8 cellular contexts compared by ENCODE assay signal in the genomic region with DNA sequence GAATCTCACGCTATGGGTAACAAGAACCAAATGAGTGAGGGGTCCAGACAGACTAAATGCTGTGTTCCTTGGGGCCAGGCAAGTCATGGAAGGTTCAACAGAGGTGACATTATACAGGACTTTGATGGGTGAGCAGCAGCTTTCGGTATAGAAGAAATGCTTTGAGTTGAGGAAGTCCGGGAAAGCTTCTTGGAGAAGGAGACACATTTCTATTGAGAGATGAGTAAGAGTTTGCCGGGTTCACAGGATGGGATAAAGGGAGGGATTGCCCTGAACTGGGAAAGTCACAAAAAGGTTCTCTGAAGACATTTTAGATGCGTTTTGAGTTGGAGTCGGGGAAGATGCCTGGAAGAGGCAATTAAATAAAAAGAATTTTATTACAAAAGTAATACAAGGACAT. TPM values are rescaled to one million over a fixed set of nuclear protein-coding genes. Genes with fewer than 3 reads are reported as not detected.
A peak's percentile ranks its signal among the peaks of the same experiment; 100 is the strongest.
DNase-seq lines count a peak whose midpoint lies in the region; ATAC-seq and TF ChIP-seq lines count a peak whose summit lies in the region.

No MANE protein-coding gene starts in this region.

- peak overlapping the region; percentile 69 to 90 (median 79) for H3K9ac ChIP-seq in skeletal muscle tissue (ENCODE audit: low read depth in 1 of 3, low read length in 3 of 3)

- in situ Hi-C loops in HAP-1 (cut with MboI; ENCODE audit: low sequenced_read_pairs) (loop anchor here (10.0 kb wide), 1 partner anchor 146 kb away; no protein-coding TSS in a partner anchor), G401 (cut with HindIII; ENCODE audit: low sequenced_read_pairs) (no loop called here)

- intact Hi-C loops in right cardiac atrium (cut with DNase I), result loop anchor here (10.0 kb wide), 3 partner anchors 146 to 366 kb away; a partner anchor contains a TSS

- 54% methylated on average over 6 of the region's 6 CpGs for WGBS in right cardiac atrium

- H3K36me3 ChIP-seq in HAP-1 (replicated peaks) (no peaks in the 10 kb centered on the region), skeletal muscle tissue (ENCODE audit: control insufficient read depth in 3 of 3, insufficient read depth in 3 of 3, low read length in 3 of 3) (no peaks in the 10 kb centered on the region)

- ATAC-seq in right cardiac atrium, result no peak
- ATAC-seq in GM19328 (IDR thresholded peaks at IDR 0.05; ENCODE audit: unreplicated experiment), result no peak

- no peaks in the 10 kb centered on the region for H3K27me3 ChIP-seq in HAP-1 (ENCODE audit: low read depth)
- H3K27me3 ChIP-seq in right cardiac atrium (ENCODE audit: control insufficient read depth, insufficient read depth), result no peaks in the 10 kb centered on the region
- H3K27me3 ChIP-seq in skeletal muscle tissue (ENCODE audit: control insufficient read depth in 3 of 3, insufficient read depth in 3 of 3, low read length in 3 of 3), result no peaks in the 10 kb centered on the region

- no peaks in the 10 kb centered on the region for H3K9me3 ChIP-seq in HAP-1
- H3K9me3 ChIP-seq in right cardiac atrium (ENCODE audit: control insufficient read depth, low read length), result no peaks in the 10 kb centered on the region
- no peaks in the 10 kb centered on the region for H3K9me3 ChIP-seq in skeletal muscle tissue (ENCODE audit: control insufficient read depth in 3 of 3, low read length in 3 of 3)

- H3K4me1 ChIP-seq in HAP-1 (peaks cover 10% of the 10 kb centered on the region), right cardiac atrium (ENCODE audit: control insufficient read depth, insufficient read depth, low read length) (no peaks in the 10 kb centered on the region), skeletal muscle tissue (ENCODE audit: control insufficient read depth in 3 of 3, insufficient read depth in 3 of 3, low read length in 3 of 3) (peaks cover 14 to 23% (median 18%) of the 10 kb centered on the region in 3 donors)

- H3K27ac ChIP-seq in right cardiac atrium (ENCODE audit: low read length) (no peak overlapping the region), skeletal muscle tissue (ENCODE audit: low read depth, low read length) (no peak overlapping the region)

- no peak for TF ChIP-seq CTCF in WI38 (IDR thresholded peaks at IDR 0.05; ENCODE audit: low read depth, low read length)

- H3K4me3 ChIP-seq in HAP-1 (peak overlapping the region; percentile 50), WI38 (ENCODE audit: low read depth, low read length) (peak overlapping the region; percentile 79), right cardiac atrium (ENCODE audit: low read length) (peak overlapping the region; percentile 63), skeletal muscle tissue (ENCODE audit: low read length in 3 of 3) (peak overlapping the region; percentile 87 to 96 (median 95))

- DNase-seq in HAP-1 (ENCODE audit: low spot score in 2 of 2), result no peak
- DNase-seq in right cardiac atrium, result no peak
- DNase-seq in DMS53 (lab: John Stamatoyannopoulos, UW), result no peak
- no peak for DNase-seq in HuH-7 (ENCODE audit: low spot score)
- no peak for DNase-seq in G401 (ENCODE audit: low spot score)

RNA-seq across cellular contexts. Expression of a gene that starts 0.6 kb away (rescaled TPM):
- 1 to 10 TPM; 4.1 to 7.9 (median 5.4) TPM for total RNA-seq in right cardiac atrium
- 2.4 TPM for polyA plus RNA-seq in right cardiac atrium
- 5.7 TPM for total RNA-seq in skeletal muscle tissue
- total RNA-seq in G401 (2014; rRNA removed; shearing (Covaris generic)), result 13.1 and 13.6 TPM in 2 replicates

RNA-seq across cellular contexts. Expression of a gene that starts 43.7 kb away (rescaled TPM):
- 100 to 1,000 TPM; 114 to 143 (median 130) TPM for total RNA-seq in right cardiac atrium
- 149 TPM for polyA plus RNA-seq in right cardiac atrium
- 64.2 TPM for total RNA-seq in skeletal muscle tissue
- 244 and 260 TPM in 2 replicates for total RNA-seq in G401 (2014; rRNA removed; shearing (Covaris generic))
